ENCODE assay signal across 1 cellular context in genomic region chr16:81076566-81077076, GRCh38.
TF ChIP-seq lines count a peak whose summit lies in the region.

No MANE protein-coding gene starts in this region.

TF ChIP-seq in HepG2, 621 proteins besides CTCF, POLR2A, EP300 and RAD21 (continued from another document and continues in another):
- no peak for TF ChIP-seq MLXIP (CRISPR knock-in tag; IDR thresholded peaks at IDR 0.05; ENCODE audit: borderline replicate concordance)
- no peak for TF ChIP-seq MAFG (CRISPR knock-in tag; IDR thresholded peaks at IDR 0.05)
- 0 out of 2 replicates have a peak, but pooled peaks have one; percentile 2 for TF ChIP-seq CHD2 (IDR thresholded peaks at IDR 0.05; ENCODE audit: low read depth, low read length)
- no peak for TF ChIP-seq ZNF562 (CRISPR knock-in tag; IDR thresholded peaks at IDR 0.05; ENCODE audit: borderline replicate concordance)
- no peak for TF ChIP-seq MTF1 (CRISPR knock-in tag; IDR thresholded peaks at IDR 0.05)
- TF ChIP-seq KAT7 (CRISPR knock-in tag; IDR thresholded peaks at IDR 0.05; ENCODE audit: borderline replicate concordance), result 0 out of 2 replicates have a peak, but pooled peaks have one; percentile 23
- TF ChIP-seq CENPBD1 (CRISPR knock-in tag; IDR thresholded peaks at IDR 0.05; ENCODE audit: borderline replicate concordance, low read depth), result no peak
- 0 out of 2 replicates have a peak, but pooled peaks have one; percentile 5 for TF ChIP-seq TEF (CRISPR knock-in tag; IDR thresholded peaks at IDR 0.05)
- no peak for TF ChIP-seq BCLAF1 (IDR thresholded peaks at IDR 0.05)
- no peak; the same call in 1 of the 2 replicates for TF ChIP-seq HOMEZ (CRISPR knock-in tag; IDR thresholded peaks at IDR 0.05; ENCODE audit: low read depth)
- TF ChIP-seq ZNF546 (CRISPR knock-in tag; conservative IDR thresholded peaks at IDR 0.05), result no peak; the same call in 1 of the 2 replicates
- TF ChIP-seq TFDP2 (CRISPR knock-in tag; IDR thresholded peaks at IDR 0.05), result no peak
- TF ChIP-seq ZMYM2 (CRISPR knock-in tag; IDR thresholded peaks at IDR 0.05), result 0 out of 2 replicates have a peak, but pooled peaks have one; percentile 48
- no peak for TF ChIP-seq ZFP36L1 (CRISPR knock-in tag; IDR thresholded peaks at IDR 0.05)
- no peak for TF ChIP-seq ZNF740 (CRISPR knock-in tag; IDR thresholded peaks at IDR 0.05)
- no peak for TF ChIP-seq TBX2 (CRISPR knock-in tag; IDR thresholded peaks at IDR 0.05; ENCODE audit: borderline replicate concordance)
- TF ChIP-seq PRPF4 (IDR thresholded peaks at IDR 0.05; ENCODE audit: low read depth, low read length, poor library complexity, severe bottlenecking), result no peak
- TF ChIP-seq ISL2 (CRISPR knock-in tag; IDR thresholded peaks at IDR 0.05), result no peak; the same call in 1 of the 2 replicates
- TF ChIP-seq ARNT2 (CRISPR knock-in tag; IDR thresholded peaks at IDR 0.05; ENCODE audit: low read depth), result no peak
- TF ChIP-seq MXI1 (IDR thresholded peaks at IDR 0.05; ENCODE audit: borderline replicate concordance, low read depth, low read length), result peak; percentile 57; the same call in 1 of the 3 replicates
- no peak; the same call in 1 of the 2 replicates for TF ChIP-seq ARID5B (CRISPR knock-in tag; IDR thresholded peaks at IDR 0.05)
- TF ChIP-seq ZNF570 (CRISPR knock-in tag; IDR thresholded peaks at IDR 0.05; ENCODE audit: borderline replicate concordance), result no peak
- TF ChIP-seq ELF4 (CRISPR knock-in tag; IDR thresholded peaks at IDR 0.05; ENCODE audit: borderline replicate concordance), result no peak
- no peak for TF ChIP-seq GMEB2 (CRISPR knock-in tag; IDR thresholded peaks at IDR 0.05; ENCODE audit: low read depth)
- no peak for TF ChIP-seq ZNF776 (CRISPR knock-in tag; IDR thresholded peaks at IDR 0.05)
- peak; percentile 42; the same call in 1 of the 2 replicates for TF ChIP-seq MNT (IDR thresholded peaks at IDR 0.05)
- no peak for TF ChIP-seq PHF20 (CRISPR knock-in tag; IDR thresholded peaks at IDR 0.05)
- no peak for TF ChIP-seq IKZF5 (CRISPR knock-in tag; IDR thresholded peaks at IDR 0.05)
- TF ChIP-seq NR0B2 (CRISPR knock-in tag; IDR thresholded peaks at IDR 0.05), result no peak; the same call in 1 of the 2 replicates
- no peak for TF ChIP-seq DDIT3 (CRISPR knock-in tag; IDR thresholded peaks at IDR 0.05)
- no peak for TF ChIP-seq SP140L (CRISPR knock-in tag; IDR thresholded peaks at IDR 0.05; ENCODE audit: borderline replicate concordance)
- no peak for TF ChIP-seq ATF1 (CRISPR knock-in tag; IDR thresholded peaks at IDR 0.05)
- TF ChIP-seq RNF2 (conservative IDR thresholded peaks at IDR 0.05; ENCODE audit: low read depth), result 0 out of 2 replicates have a peak, but pooled peaks have one; percentile 16
- no peak for TF ChIP-seq POGK (CRISPR knock-in tag; conservative IDR thresholded peaks at IDR 0.05)
